ENCODE assay signal across 11 cellular contexts in genomic region chr12:93943766-93944165, GRCh38.
A peak's percentile ranks its signal among the peaks of the same experiment; 100 is the strongest.
DNase-seq lines count a peak whose midpoint lies in the region; ATAC-seq and TF ChIP-seq lines count a peak whose summit lies in the region.
"Had no signal": no experiment of that assay in that cellular context is flagged by ENCODE, and none has a peak within 500 bp of the region (broad histone marks: within the 10 kb centered on the region; RNA-seq: fewer than 3 reads in every experiment).

No MANE protein-coding gene starts in this region.

- TF ChIP-seq CTCF in psoas muscle (IDR thresholded peaks at IDR 0.05): peak; percentile 38

- WGBS in psoas muscle, 3 donors: 41 to 52% (median 41%) methylated on average over 2 of the region's 2 CpGs

- no peak overlapping the region for H3K4me3 Mint-ChIP-seq in naive thymus-derived CD8-positive, alpha-beta T cell
- H3K4me3 Mint-ChIP-seq: activated naive CD8-positive, alpha-beta T cell had no signal

- intact Hi-C loops in psoas muscle (cut with DNase I): loop anchor here in 1 of 2 donors (5.0 kb wide), 1 partner anchor 46 kb away; no protein-coding TSS in a partner anchor

- H3K4me1 Mint-ChIP-seq in naive thymus-derived CD8-positive, alpha-beta T cell: no peaks in the 10 kb centered on the region

- H3K4me1 ChIP-seq in psoas muscle: peaks cover 8% of the 10 kb centered on the region

- H3K36me3 Mint-ChIP-seq in naive thymus-derived CD8-positive, alpha-beta T cell: peaks cover 0 to 8% (median 5%) of the 10 kb centered on the region in 3 donors

- peaks cover 0 to 8% (median 3%) of the 10 kb centered on the region in 9 donors for H3K9me3 Mint-ChIP-seq in naive thymus-derived CD8-positive, alpha-beta T cell

- DNase-seq in EL: peak; percentile 56
- DNase-seq in RKO (ENCODE audit: low spot score): peak; percentile 1
- peak; percentile 12 for DNase-seq in fibroblast of the conjunctiva (ENCODE audit: low read depth)
- DNase-seq in psoas muscle: peak; percentile 55 to 83
- no peak for DNase-seq in naive thymus-derived CD8-positive, alpha-beta T cell
- no peak for DNase-seq in stimulated activated CD4-positive, alpha-beta T cell treated with anti-CD3 and anti-CD28 coated beads, Interleukin-15, amount 100 ng/mL, for 24 hours
- DNase-seq in retina: no peak
- DNase-seq: kidney, posterior cingulate gyrus had no signal

- H3K27me3 Mint-ChIP-seq in naive thymus-derived CD8-positive, alpha-beta T cell: peaks cover 0 to 9% (median 0%) of the 10 kb centered on the region in 5 donors
- H3K27me3 Mint-ChIP-seq: activated naive CD8-positive, alpha-beta T cell had no signal

- no peaks in the 10 kb centered on the region for H3K27me3 ChIP-seq in psoas muscle (ENCODE audit: insufficient read depth in 3 of 3, low read length in 2 of 3)

- ATAC-seq in psoas muscle (peak; percentile 98 to 100 (median 100)), GM21619 (IDR thresholded peaks at IDR 0.05; ENCODE audit: unreplicated experiment) (no peak)
- no peak for ATAC-seq in naive thymus-derived CD8-positive, alpha-beta T cell

- H3K27ac ChIP-seq in psoas muscle: no peak overlapping the region

- no peak overlapping the region for H3K27ac Mint-ChIP-seq in naive thymus-derived CD8-positive, alpha-beta T cell
- H3K27ac Mint-ChIP-seq: activated naive CD8-positive, alpha-beta T cell had no signal

- no peaks in the 10 kb centered on the region for H3K36me3 ChIP-seq in psoas muscle (ENCODE audit: insufficient read depth in 1 of 2, low read depth in 1 of 2)

- H3K4me3 ChIP-seq in psoas muscle: no peak overlapping the region

- no peaks in the 10 kb centered on the region for H3K9me3 ChIP-seq in psoas muscle

- POLR2A ChIA-PET in naive thymus-derived CD8-positive, alpha-beta T cell (lab: Charles Lee): no interaction called here

Comparison
In these comparisons a context has a peak if more than half of its experiments do, and no peak if none do; other contexts are left out.
1. DNase-seq: peak in EL (single experiment), RKO (single experiment), fibroblast of the conjunctiva (single experiment) and psoas muscle (2 of 2); none in naive thymus-derived CD8-positive, alpha-beta T cell (0 of 10), stimulated activated CD4-positive, alpha-beta T cell treated with anti-CD3 and anti-CD28 coated beads, Interleukin-15, amount 100 ng/mL, for 24 hours (single experiment) and retina (single experiment).
2. ATAC-seq: peak in psoas muscle (4 of 4); none in naive thymus-derived CD8-positive, alpha-beta T cell (0 of 2) and GM21619 (single experiment).